38 cellular contexts compared by ENCODE assay signal in genomic region chr6:72635636-72636035, GRCh38. TPM values are rescaled to one million over a fixed set of nuclear protein-coding genes. Genes with fewer than 3 reads are reported as not detected.
"Had no signal": no experiment of that assay in that cellular context is flagged by ENCODE, and none has a peak within 500 bp of the region (broad histone marks: within the 10 kb centered on the region; RNA-seq: fewer than 3 reads in every experiment).

No MANE protein-coding gene starts in this region.

- H3K4me3 ChIP-seq: ascending aorta, cardiac muscle cell, colonic mucosa, MG63, SJCRH30, SK-N-MC had no signal

- H3K9me3 ChIP-seq: ascending aorta, colonic mucosa, MG63, SJCRH30 had no signal

- H3K27me3 Mint-ChIP-seq: activated CD4-positive, alpha-beta memory T cell treated with anti-CD3 and anti-CD28 coated beads, Interleukin-2, amount 10 ng/mL, durations not matched to agents 7 days and 5 days; activated CD8-positive, alpha-beta memory T cell treated with anti-CD3 and anti-CD28 coated beads, Interleukin-2, amount 10 ng/mL, durations not matched to agents 7 days and 5 days; activated naive CD4-positive, alpha-beta T cell treated with anti-CD3 and anti-CD28 coated beads, Interleukin-2, amount 50 U/mL, for 24 hours; activated naive CD8-positive, alpha-beta T cell treated with anti-CD3 and anti-CD28 coated beads, Interleukin-2, amount 10 ng/mL, durations not matched to agents 7 days and 5 days; central memory CD8-positive, alpha-beta T cell had no signal

- H3K9me3 Mint-ChIP-seq: activated CD4-positive, alpha-beta memory T cell treated with anti-CD3 and anti-CD28 coated beads, Interleukin-2, amount 10 ng/mL, durations not matched to agents 7 days and 5 days; activated naive CD4-positive, alpha-beta T cell treated with anti-CD3 and anti-CD28 coated beads, Interleukin-2, amount 50 U/mL, for 24 hours; activated T-helper 2 cell treated with anti-CD3 and anti-CD28 coated beads, Interferon-gamma antibody, Interleukin-2, Interleukin-4, amounts not matched to agents 10 μg/mL and 5 μg/mL and 100 μg/mL, durations not matched to agents 14 hours and 24 hours and 36 hours; central memory CD8-positive, alpha-beta T cell had no signal

- H3K4me3 Mint-ChIP-seq: activated CD4-positive, alpha-beta memory T cell treated with anti-CD3 and anti-CD28 coated beads, Interleukin-2, amount 10 ng/mL, durations not matched to agents 7 days and 5 days; activated CD8-positive, alpha-beta memory T cell treated with anti-CD3 and anti-CD28 coated beads, Interleukin-2, amount 10 ng/mL, durations not matched to agents 7 days and 5 days; activated naive CD4-positive, alpha-beta T cell treated with anti-CD3 and anti-CD28 coated beads, Interleukin-2, amount 50 U/mL, for 24 hours; activated naive CD8-positive, alpha-beta T cell treated with anti-CD3 and anti-CD28 coated beads, Interleukin-2, amount 10 ng/mL, durations not matched to agents 7 days and 5 days; central memory CD8-positive, alpha-beta T cell had no signal

- H3K4me1 Mint-ChIP-seq: activated CD4-positive, alpha-beta memory T cell treated with anti-CD3 and anti-CD28 coated beads, Interleukin-2, amount 10 ng/mL, durations not matched to agents 7 days and 5 days; activated CD8-positive, alpha-beta memory T cell treated with anti-CD3 and anti-CD28 coated beads, Interleukin-2, amount 10 ng/mL, durations not matched to agents 7 days and 5 days; activated naive CD8-positive, alpha-beta T cell treated with anti-CD3 and anti-CD28 coated beads, Interleukin-2, amount 10 ng/mL, durations not matched to agents 7 days and 5 days had no signal

- ATAC-seq: activated CD8-positive, alpha-beta memory T cell treated with anti-CD3 and anti-CD28 coated beads, Interleukin-2, amount 10 ng/mL, durations not matched to agents 7 days and 5 days; Panc1 had no signal

- H3K4me1 ChIP-seq: ascending aorta, colonic mucosa, SJCRH30 had no signal

- H3K27ac ChIP-seq: ascending aorta, cardiac muscle cell, colonic mucosa, SJCRH30, SK-N-MC, WERI-Rb-1 had no signal

- DNase-seq: activated CD4-positive, alpha-beta memory T cell treated with anti-CD3 and anti-CD28 coated beads, Interleukin-2, amount 10 ng/mL, durations not matched to agents 7 days and 5 days; activated CD4-positive, alpha-beta T cell treated with anti-CD3 and anti-CD28 coated beads for 1 hour; activated CD4-positive, alpha-beta T cell treated with anti-CD3 and anti-CD28 coated beads for 48 hours; activated CD4-positive, CD25-positive, alpha-beta regulatory T cell; activated CD8-positive, alpha-beta memory T cell treated with anti-CD3 and anti-CD28 coated beads for 24 hours; activated CD8-positive, alpha-beta memory T cell treated with anti-CD3 and anti-CD28 coated beads, Interleukin-2, amount 10 ng/mL, durations not matched to agents 7 days and 5 days; activated CD8-positive, alpha-beta memory T cell treated with anti-CD3 and anti-CD28 coated beads, Interleukin-2, amount 50 U/mL, for 48 hours; activated gamma-delta T cell; activated naive CD4-positive, alpha-beta T cell treated with Interleukin-2 at 50 U/mL for 16 hours; activated naive CD8-positive, alpha-beta T cell treated with anti-CD3 and anti-CD28 coated beads, Interleukin-2, amount 10 ng/mL, durations not matched to agents 7 days and 5 days; amygdala; colonic mucosa; Kasumi-1; MG63; MV-4-11; NCI-H1092; NCI-H1436 treated with DMSO at 0.1 percent for 48 hours; NCI-H1694 treated with DMSO at 0.1 percent for 48 hours; NCI-H2029; NCI-H2107; NCI-H2171; NCI-H524; NCI-H748 treated with DMSO at 0.1 percent for 48 hours; SHP77; SJCRH30; SW 1271; T-helper 1 cell; T-helper 2 cell; T1000; WERI-Rb-1 had no signal

- H3K36me3 ChIP-seq: ascending aorta, cardiac muscle cell, colonic mucosa, MG63, SJCRH30 had no signal

- H3K27ac Mint-ChIP-seq: activated CD4-positive, alpha-beta memory T cell treated with anti-CD3 and anti-CD28 coated beads, Interleukin-2, amount 10 ng/mL, durations not matched to agents 7 days and 5 days; activated CD8-positive, alpha-beta memory T cell treated with anti-CD3 and anti-CD28 coated beads, Interleukin-2, amount 10 ng/mL, durations not matched to agents 7 days and 5 days; activated naive CD4-positive, alpha-beta T cell treated with anti-CD3 and anti-CD28 coated beads, Interleukin-2, amount 50 U/mL, for 24 hours; activated naive CD8-positive, alpha-beta T cell treated with anti-CD3 and anti-CD28 coated beads, Interleukin-2, amount 10 ng/mL, durations not matched to agents 7 days and 5 days; activated T-helper 2 cell treated with anti-CD3 and anti-CD28 coated beads, Interferon-gamma antibody, Interleukin-2, Interleukin-4, amounts not matched to agents 10 μg/mL and 5 μg/mL and 100 μg/mL, durations not matched to agents 14 hours and 24 hours and 36 hours had no signal

- H3K27me3 ChIP-seq: ascending aorta, cardiac muscle cell, colonic mucosa, MG63, SJCRH30 had no signal

RNA-seq across cellular contexts. Expression of gene KCNQ5, which starts 13.8 kb away (rescaled TPM):
- total RNA-seq: RPMI7951, SJCRH30 had no signal
